ENCODE assay signal across 39 cellular contexts in genomic region chr19:32870981-32871451, GRCh38. TPM values are rescaled to one million over a fixed set of nuclear protein-coding genes. Genes with fewer than 3 reads are reported as not detected.
DNase-seq lines count a peak whose midpoint lies in the region; ATAC-seq, FAIRE-seq and TF ChIP-seq lines count a peak whose summit lies in the region.
"Had no signal": no experiment of that assay in that cellular context is flagged by ENCODE, and none has a peak within 500 bp of the region (broad histone marks: within the 10 kb centered on the region; RNA-seq: fewer than 3 reads in every experiment).

No MANE protein-coding gene starts in this region.

- no peaks in the 10 kb centered on the region for H3K9me1 ChIP-seq in K562 (ENCODE audit: control insufficient read depth, insufficient read depth, low read length)

- H3K4me2 ChIP-seq in K562 (ENCODE audit: insufficient read depth, low read length) = no peak overlapping the region

- peak; percentile 32 to 49 (median 37); a peak in 5 of 6 replicates for TF ChIP-seq CTCF in K562 (IDR thresholded peaks at IDR 0.05 in 2 of 3, conservative IDR thresholded peaks at IDR 0.05 in 1 of 3; ENCODE audit: insufficient read depth in 2 of 3, low read depth in 1 of 3, low read length in 3 of 3)
- TF ChIP-seq CTCF in progenitor cell of endocrine pancreas (IDR thresholded peaks at IDR 0.05; ENCODE audit: unreplicated experiment) = no peak

- DNase-seq in H7 (peak; percentile 44), K562 (ENCODE audit: extremely low read depth in 1 of 4, low spot score in 3 of 4) (peak in 1 of 4 experiments; percentile 10), islet precursor cell (peak; percentile 47), progenitor cell of endocrine pancreas (ENCODE audit: low spot score, unreplicated experiment) (no peak), frontal cortex (ENCODE audit: low spot score in 2 of 2) (no peak), cerebellar cortex (ENCODE audit: low spot score) (no peak), dedifferentiated amniotic fluid mesenchymal stem cell (ENCODE audit: extremely low spot score) (no peak)
- DNase-seq: activated CD4-positive, alpha-beta T cell treated with anti-CD3 and anti-CD28 coated beads for 48 hours; activated gamma-delta T cell; activated naive CD8-positive, alpha-beta T cell treated with anti-CD3 and anti-CD28 coated beads for 36 hours; activated T-cell treated with anti-CD3 and anti-CD28 coated beads, Interleukin-2, amount 50 U/mL, for 24 hours; DMS153; effector memory CD4-positive, alpha-beta T cell; heart left ventricle; KG1; lower lobe of right lung; MG63; natural killer cell; NCI-H2029 treated with DMSO at 0.1 percent for 48 hours; NCI-H226; NCI-H774; stimulated activated CD4-positive, alpha-beta T cell treated with anti-CD3 and anti-CD28 coated beads, Interleukin-2, amount 100 ng/mL, for 24 hours; stimulated activated naive CD8-positive, alpha-beta T cell treated with anti-CD3 and anti-CD28 coated beads, Interleukin-15, Interleukin-2, amounts not matched to agents 100 U/mL and 50 U/mL, for 24 hours; SW 1271; T-helper 9 cell had no signal

- no TSS peak for BruUV-seq in K562 (replicated peaks; lab: Mats Ljungman, UMichigan)

- H3K27ac ChIP-seq in K562 (ENCODE audit: extremely low read depth, low read depth, low read length) = no peak overlapping the region
- H3K27ac ChIP-seq: colonic mucosa, heart left ventricle, lower lobe of right lung, right atrium auricular region, thoracic aorta, VCaP had no signal

- H3K36me3 Mint-ChIP-seq in progenitor cell of endocrine pancreas (ENCODE audit: insufficient read depth) = no peaks in the 10 kb centered on the region
- H3K36me3 Mint-ChIP-seq: activated naive CD8-positive, alpha-beta T cell treated with anti-CD3 and anti-CD28 coated beads for 36 hours; natural killer cell had no signal

- H3K9ac ChIP-seq in K562 (ENCODE audit: insufficient read depth in 1 of 2, low read depth in 2 of 2, low read length in 2 of 2) = 0 out of 4 replicates have a peak overlapping the region, but pooled peaks of 1 of the 2 experiments have one; percentile 13

- H2AFZ ChIP-seq in K562 (ENCODE audit: low read depth, low read length) = no peak overlapping the region

- H3K9me3 ChIP-seq in K562 (replicated peaks; ENCODE audit: control insufficient read depth, insufficient read depth, low read depth, low read length) = no peaks in the 10 kb centered on the region
- H3K9me3 ChIP-seq: colonic mucosa, HAP-1, heart left ventricle, lower lobe of right lung, MG63, right atrium auricular region, thoracic aorta had no signal

- CTCF ChIA-PET in K562 (lab: Yijun Ruan, JAX; ENCODE audit: low intra/inter-chr PET ratio) = no interaction called here

- no peaks in the 10 kb centered on the region for H3K9me3 Mint-ChIP-seq in progenitor cell of endocrine pancreas (ENCODE audit: low read depth)
- H3K9me3 Mint-ChIP-seq: activated naive CD8-positive, alpha-beta T cell treated with anti-CD3 and anti-CD28 coated beads for 36 hours; activated T-cell treated with anti-CD3 and anti-CD28 coated beads, Interleukin-2, amount 50 U/mL, for 24 hours; natural killer cell had no signal

- peak overlapping the region; percentile 33 for H3K27ac Mint-ChIP-seq in progenitor cell of endocrine pancreas
- H3K27ac Mint-ChIP-seq: activated naive CD8-positive, alpha-beta T cell treated with anti-CD3 and anti-CD28 coated beads for 36 hours; activated T-cell treated with anti-CD3 and anti-CD28 coated beads, Interleukin-2, amount 50 U/mL, for 24 hours; natural killer cell had no signal

- H3K27me3 Mint-ChIP-seq in progenitor cell of endocrine pancreas = no peaks in the 10 kb centered on the region
- H3K27me3 Mint-ChIP-seq: activated naive CD8-positive, alpha-beta T cell treated with anti-CD3 and anti-CD28 coated beads for 36 hours; activated T-cell treated with anti-CD3 and anti-CD28 coated beads, Interleukin-2, amount 50 U/mL, for 24 hours had no signal

- no peak overlapping the region for H3K4me3 ChIP-seq in H7 (ENCODE audit: insufficient read depth, low read depth, low read length)
- no peak overlapping the region for H3K4me3 ChIP-seq in K562
- H3K4me3 ChIP-seq: colonic mucosa, HAP-1, heart left ventricle, lower lobe of right lung, MG63, right atrium auricular region, thoracic aorta had no signal

- ATAC-seq in K562 = peak; percentile 69
- ATAC-seq: esophagus mucosa; heart left ventricle; lower lobe of right lung; natural killer cell; stimulated activated naive CD8-positive, alpha-beta T cell treated with anti-CD3 and anti-CD28 coated beads, Interleukin-15, Interleukin-2, amounts not matched to agents 100 U/mL and 50 U/mL, for 24 hours had no signal

- H3K36me3 ChIP-seq in H7 (replicated peaks; ENCODE audit: control insufficient read depth, insufficient read depth, low read length) = no peaks in the 10 kb centered on the region
- H3K36me3 ChIP-seq in K562 (ENCODE audit: control insufficient read depth, insufficient read depth, low read length) = no peaks in the 10 kb centered on the region
- H3K36me3 ChIP-seq: colonic mucosa, HAP-1, heart left ventricle, lower lobe of right lung, MG63, right atrium auricular region, thoracic aorta had no signal

- no peak for TF ChIP-seq POLR2A in K562 (conservative IDR thresholded peaks at IDR 0.05)

- 3% methylated on average over 12 of the region's 12 CpGs for WGBS in K562 (ENCODE audit: insufficient coverage, low coverage, missing lambda C conversion rate)

- TF ChIP-seq EP300 in K562 (IDR thresholded peaks at IDR 0.05; ENCODE audit: low read length) = no peak

- H3K4me1 Mint-ChIP-seq in progenitor cell of endocrine pancreas (ENCODE audit: low read depth) = peaks cover 12% of the 10 kb centered on the region
- H3K4me1 Mint-ChIP-seq: activated naive CD8-positive, alpha-beta T cell treated with anti-CD3 and anti-CD28 coated beads for 36 hours; natural killer cell had no signal

- in situ Hi-C loops in K562 (cut with MboI) = no loop called here

- no peak overlapping the region for H3K4me3 Mint-ChIP-seq in progenitor cell of endocrine pancreas (ENCODE audit: low read depth)
- H3K4me3 Mint-ChIP-seq: activated naive CD8-positive, alpha-beta T cell treated with anti-CD3 and anti-CD28 coated beads for 36 hours; activated T-cell treated with anti-CD3 and anti-CD28 coated beads, Interleukin-2, amount 50 U/mL, for 24 hours; natural killer cell had no signal

- H3K27me3 ChIP-seq in H7 (ENCODE audit: control insufficient read depth, insufficient read depth, low read length) = no peaks in the 10 kb centered on the region
- H3K27me3 ChIP-seq in K562 (ENCODE audit: control insufficient read depth in 2 of 2, insufficient read depth in 2 of 2, low read length in 2 of 2) = peaks cover 14 to 63% of the 10 kb centered on the region in 2 experiments
- H3K27me3 ChIP-seq: colonic mucosa, heart left ventricle, MG63, right atrium auricular region had no signal

- H3K79me2 ChIP-seq in K562 (ENCODE audit: control insufficient read depth, insufficient read depth, low read length) = no peaks in the 10 kb centered on the region

- POLR2A ChIA-PET in K562 (lab: Yijun Ruan, JAX) = interaction anchor here (0.6 kb wide), 4 partner anchors 12 to 588 kb away, joined by 3 read pairs; no protein-coding TSS in a partner anchor

- intact Hi-C loops in K562 (cut with micrococcal nuclease) = no loop called here

- H4K20me1 ChIP-seq in K562 (replicated peaks; ENCODE audit: control insufficient read depth, insufficient read depth, low read length) = 0 out of 2 replicates have a peak, but pooled peaks cover 10% of the 10 kb centered on the region

- FAIRE-seq in K562 (lab: Jason Lieb, UNC) (no peak), frontal cortex (lab: Jason Lieb, UNC) (no peak)
- FAIRE-seq: bronchial epithelial cell, GM12891, RCC 7860 had no signal

- TF ChIP-seq RAD21 in K562 (CRISPR knock-in tag; conservative IDR thresholded peaks at IDR 0.05 in 1 of 2, IDR thresholded peaks at IDR 0.05 in 1 of 2) = peak in 1 of 2 experiments; percentile 58; a peak in 2 of 4 replicates

- peaks cover 0 to 3% of the 10 kb centered on the region in 2 experiments; a peak in 1 of 5 replicates for H3K4me1 ChIP-seq in K562 (replicated peaks in 1 of 2; ENCODE audit: control insufficient read depth in 2 of 2, insufficient read depth in 2 of 2, low read length in 2 of 2)
- H3K4me1 ChIP-seq: colonic mucosa, HAP-1, heart left ventricle, lower lobe of right lung, right atrium auricular region had no signal

TF ChIP-seq in K562, 482 proteins besides CTCF, POLR2A, EP300 and RAD21 (continues in another document):
- TF ChIP-seq TBP (optimal IDR thresholded peaks at IDR 0.05; ENCODE audit: low read depth, low read length) = no peak
- TF ChIP-seq ZNF280A (IDR thresholded peaks at IDR 0.05; ENCODE audit: low read depth, partially characterized antibody) = no peak

RNA-seq across cellular contexts. Expression of gene SLC7A9, which starts 1.4 kb away (rescaled TPM):
- total RNA-seq in H7 (2014; rRNA removed; shearing (Covaris generic)) = not detected in 2 replicates
- total RNA-seq in K562 (2011; cell fraction: chromatin; rRNA removed; ENCODE audit: low replicate concordance) = not detected in 2 replicates
- not detected in 2 replicates for total RNA-seq in K562 (2011; cell fraction: nucleolus; rRNA removed)
- total RNA-seq in K562 (2011; cell fraction: nucleoplasm; rRNA removed) = not detected in 2 replicates
- not detected in 2 replicates for total RNA-seq in K562 (2014; rRNA removed)
- not detected in 2 replicates for total RNA-seq in K562 (2014; rRNA removed; fragmentation: Illumina TruSeq; extraction: Trizol)
- total RNA-seq in K562 (2015; rRNA removed; fragmentation: Illumina TruSeq; extraction: Trizol) = not detected in 2 replicates
- not detected in 2 replicates for total RNA-seq in K562 (2021)
- not detected in 2 replicates for polyA plus RNA-seq in K562 (2011; rRNA removed)
- not detected in 2 replicates for polyA plus RNA-seq in K562 (2011; cell fraction: cytosol; rRNA removed)
- polyA plus RNA-seq in K562 (2011; cell fraction: nucleus; rRNA removed) = not detected in 2 replicates
- 0.06 TPM in 1 of 2 replicates, not detected in the other for polyA plus RNA-seq in K562 (2012)
- not detected in 2 replicates for polyA plus RNA-seq in K562 (2014; fragmentation: Illumina TruSeq; extraction: Trizol)
- polyA plus RNA-seq in K562 (2014; fragmentation: Nextera tagmentation; extraction: Ambion mirVana) = not detected
- polyA plus RNA-seq in K562 (2014; rRNA removed) = not detected in 2 replicates
- polyA minus RNA-seq in K562 (2011; rRNA and poly(A)+ RNA removed) = not detected in 2 replicates
- polyA minus RNA-seq in K562 (2011; cell fraction: cytosol; rRNA and poly(A)+ RNA removed) = not detected in 2 replicates
- not detected in 2 replicates for polyA minus RNA-seq in K562 (2011; cell fraction: nucleus; rRNA and poly(A)+ RNA removed)
- 4.6 and 5.4 TPM in 2 replicates for total RNA-seq in progenitor cell of endocrine pancreas
- total RNA-seq in frontal cortex = 1.6 TPM
- total RNA-seq: activated CD8-positive, alpha-beta memory T cell treated with anti-CD3 and anti-CD28 coated beads for 36 hours; activated naive CD8-positive, alpha-beta T cell treated with anti-CD3 and anti-CD28 coated beads for 36 hours; fibroblast of villous mesenchyme; heart left ventricle; kidney epithelial cell; mononuclear cell; right atrium auricular region had no signal
- polyA plus RNA-seq: BJ had no signal

Comparison
In these comparisons a context has a peak if more than half of its experiments do, and no peak if none do; other contexts are left out.
1. DNase-seq: peak in H7 (single experiment) and islet precursor cell (single experiment); none in progenitor cell of endocrine pancreas (single experiment), frontal cortex (0 of 2), cerebellar cortex (single experiment) and dedifferentiated amniotic fluid mesenchymal stem cell (single experiment).